ENCODE assay signal across 24 cellular contexts in the genomic region with DNA sequence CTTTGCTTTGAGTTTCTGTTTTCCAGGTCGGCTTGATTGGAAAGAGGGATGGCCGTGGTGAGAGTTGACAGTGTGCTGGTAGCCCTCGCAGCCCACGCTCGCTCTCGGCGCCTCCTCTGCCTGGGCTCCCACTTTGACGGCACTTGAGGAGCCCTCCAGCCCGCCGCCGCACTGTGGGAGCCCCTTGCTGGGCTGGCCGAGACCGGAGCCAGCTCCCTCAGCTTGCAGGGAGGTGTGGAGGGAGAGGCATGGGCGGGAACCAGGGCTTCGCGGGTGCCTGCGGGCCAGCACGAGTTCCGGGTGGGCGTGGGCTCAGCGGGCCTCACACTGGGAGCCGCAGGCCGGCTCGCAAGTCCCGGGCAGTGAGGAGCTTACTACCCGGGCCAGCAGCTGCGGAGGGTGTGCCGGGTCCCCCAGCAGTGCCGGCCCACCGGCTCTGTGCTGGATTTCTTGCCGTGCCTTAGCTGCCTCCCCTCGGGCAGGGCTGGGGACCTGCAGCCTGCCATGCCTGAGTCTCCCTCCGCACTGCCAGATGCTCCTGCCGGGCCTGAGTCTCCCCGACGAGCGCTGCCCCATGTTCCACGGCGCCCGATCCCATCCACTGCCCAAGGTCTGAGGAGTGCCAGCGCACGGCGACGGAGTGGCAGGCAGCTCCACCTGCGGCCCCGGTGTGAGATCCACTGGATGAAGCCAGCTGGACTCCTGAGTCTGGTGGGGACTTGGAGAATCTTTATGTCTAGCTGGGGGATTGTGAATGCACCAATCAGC.
"Had no signal": no experiment of that assay in that cellular context is flagged by ENCODE, and none has a peak within 500 bp of the region (broad histone marks: within the 10 kb centered on the region; RNA-seq: fewer than 3 reads in every experiment).

No MANE protein-coding gene starts in this region.

- H3K4me1 Mint-ChIP-seq: activated CD4-positive, alpha-beta T cell treated with anti-CD3 and anti-CD28 coated beads, Interleukin-2, amount 10 ng/mL, durations not matched to agents 7 days and 5 days; activated CD8-positive, alpha-beta memory T cell treated with anti-CD3 and anti-CD28 coated beads, Interleukin-2, amount 10 ng/mL, durations not matched to agents 7 days and 5 days; activated naive CD4-positive, alpha-beta T cell treated with anti-CD3 and anti-CD28 coated beads, Interleukin-2, amount 50 U/mL, for 24 hours; memory B cell; stimulated activated memory B cell treated with anti-CD40 and anti-IgM and Interleukin-4, amounts not matched to agents 10 μg/mL and 1 μg/mL and 100 μg/mL, for 72 hours; T-cell had no signal

- H3K9me3 Mint-ChIP-seq: activated naive CD4-positive, alpha-beta T cell treated with anti-CD3 and anti-CD28 coated beads, Interleukin-2, amount 50 U/mL, for 24 hours had no signal

- H3K4me3 Mint-ChIP-seq: activated CD4-positive, alpha-beta T cell treated with anti-CD3 and anti-CD28 coated beads, Interleukin-2, amount 10 ng/mL, durations not matched to agents 7 days and 5 days; activated CD8-positive, alpha-beta memory T cell treated with anti-CD3 and anti-CD28 coated beads, Interleukin-2, amount 10 ng/mL, durations not matched to agents 7 days and 5 days; activated CD8-positive, alpha-beta T cell treated with anti-CD3 and anti-CD28 coated beads for 36 hours; activated naive CD4-positive, alpha-beta T cell treated with anti-CD3 and anti-CD28 coated beads, Interleukin-2, amount 50 U/mL, for 24 hours; activated T-helper 1 cell treated with anti-CD3 and anti-CD28 coated beads, Interleukin-12 subunit alpha, Interleukin-12 subunit beta, Interleukin-2, Interleukin-4 antibody, amounts not matched to agents 30 ng/mL and 10 ng/mL and 1 ng/mL, durations not matched to agents 14 hours and 24 hours and 36 hours; dendritic cell treated with granulocyte-macrophage colony-stimulating factor and Interleukin-4, amounts not matched to agents 40 ng/mL and 50 ng/mL, for 4 days; memory B cell; stimulated activated memory B cell treated with anti-CD40 and anti-IgM and Interleukin-4, amounts not matched to agents 10 μg/mL and 1 μg/mL and 100 μg/mL, for 72 hours; T-cell; T-helper 2 cell treated with Interferon-gamma antibody and Interleukin-4, amounts not matched to agents 5 μg/mL and 100 μg/mL, for 36 hours had no signal

- DNase-seq: activated CD4-positive, alpha-beta T cell treated with anti-CD3 and anti-CD28 coated beads, Interleukin-2, amount 10 ng/mL, durations not matched to agents 7 days and 5 days; activated CD4-positive, CD25-positive, alpha-beta regulatory T cell treated with anti-CD3 and anti-CD28 coated beads, Interleukin-2, amount 50 U/mL, for 72 hours; activated CD8-positive, alpha-beta memory T cell treated with anti-CD3 and anti-CD28 coated beads, Interleukin-2, amount 10 ng/mL, durations not matched to agents 7 days and 5 days; activated CD8-positive, alpha-beta T cell treated with anti-CD3 and anti-CD28 coated beads for 36 hours; activated gamma-delta T cell; activated T-cell treated with anti-CD3 and anti-CD28 coated beads for 4 hours; anterior cingulate cortex; body of pancreas; effector CD4-positive, alpha-beta T cell; foreskin melanocyte; mucosa of descending colon; small intestine; stimulated activated CD4-positive, alpha-beta T cell treated with anti-CD3 and anti-CD28 coated beads, Interleukin-15, amount 100 ng/mL, for 24 hours; stomach; T-cell; transverse colon; uterus had no signal

- H3K27me3 Mint-ChIP-seq: activated CD4-positive, alpha-beta T cell treated with anti-CD3 and anti-CD28 coated beads, Interleukin-2, amount 10 ng/mL, durations not matched to agents 7 days and 5 days; activated CD8-positive, alpha-beta memory T cell treated with anti-CD3 and anti-CD28 coated beads, Interleukin-2, amount 10 ng/mL, durations not matched to agents 7 days and 5 days; activated CD8-positive, alpha-beta T cell treated with anti-CD3 and anti-CD28 coated beads for 36 hours; activated naive CD4-positive, alpha-beta T cell treated with anti-CD3 and anti-CD28 coated beads, Interleukin-2, amount 50 U/mL, for 24 hours; dendritic cell treated with granulocyte-macrophage colony-stimulating factor and Interleukin-4, amounts not matched to agents 40 ng/mL and 50 ng/mL, for 4 days; memory B cell; stimulated activated memory B cell treated with anti-CD40 and anti-IgM and Interleukin-4, amounts not matched to agents 10 μg/mL and 1 μg/mL and 100 μg/mL, for 72 hours; T-cell had no signal

- H3K27ac Mint-ChIP-seq: activated CD4-positive, alpha-beta T cell treated with anti-CD3 and anti-CD28 coated beads, Interleukin-2, amount 10 ng/mL, durations not matched to agents 7 days and 5 days; activated CD8-positive, alpha-beta memory T cell treated with anti-CD3 and anti-CD28 coated beads, Interleukin-2, amount 10 ng/mL, durations not matched to agents 7 days and 5 days; activated CD8-positive, alpha-beta T cell treated with anti-CD3 and anti-CD28 coated beads for 36 hours; activated naive CD4-positive, alpha-beta T cell treated with anti-CD3 and anti-CD28 coated beads, Interleukin-2, amount 50 U/mL, for 24 hours; activated T-helper 1 cell treated with anti-CD3 and anti-CD28 coated beads, Interleukin-12 subunit alpha, Interleukin-12 subunit beta, Interleukin-2, Interleukin-4 antibody, amounts not matched to agents 30 ng/mL and 10 ng/mL and 1 ng/mL, durations not matched to agents 14 hours and 24 hours and 36 hours; dendritic cell treated with granulocyte-macrophage colony-stimulating factor and Interleukin-4, amounts not matched to agents 40 ng/mL and 50 ng/mL, for 4 days; memory B cell; stimulated activated memory B cell treated with anti-CD40 and anti-IgM and Interleukin-4, amounts not matched to agents 10 μg/mL and 1 μg/mL and 100 μg/mL, for 72 hours; T-cell; T-helper 2 cell treated with Interferon-gamma antibody and Interleukin-4, amounts not matched to agents 5 μg/mL and 100 μg/mL, for 36 hours had no signal

- ATAC-seq: activated CD8-positive, alpha-beta memory T cell treated with anti-CD3 and anti-CD28 coated beads, Interleukin-2, amount 10 ng/mL, durations not matched to agents 7 days and 5 days; activated CD8-positive, alpha-beta T cell treated with anti-CD3 and anti-CD28 coated beads for 36 hours; body of pancreas; mucosa of descending colon; sciatic nerve; stimulated activated memory B cell treated with anti-CD40 and anti-IgM and Interleukin-4, amounts not matched to agents 10 μg/mL and 1 μg/mL and 100 μg/mL, for 72 hours; T-cell had no signal

- H3K36me3 Mint-ChIP-seq: activated CD8-positive, alpha-beta memory T cell treated with anti-CD3 and anti-CD28 coated beads, Interleukin-2, amount 10 ng/mL, durations not matched to agents 7 days and 5 days; activated naive CD4-positive, alpha-beta T cell treated with anti-CD3 and anti-CD28 coated beads, Interleukin-2, amount 50 U/mL, for 24 hours; memory B cell; stimulated activated memory B cell treated with anti-CD40 and anti-IgM and Interleukin-4, amounts not matched to agents 10 μg/mL and 1 μg/mL and 100 μg/mL, for 72 hours; T-cell had no signal
